ENCODE assay signal across 18 cellular contexts in the genomic region with DNA sequence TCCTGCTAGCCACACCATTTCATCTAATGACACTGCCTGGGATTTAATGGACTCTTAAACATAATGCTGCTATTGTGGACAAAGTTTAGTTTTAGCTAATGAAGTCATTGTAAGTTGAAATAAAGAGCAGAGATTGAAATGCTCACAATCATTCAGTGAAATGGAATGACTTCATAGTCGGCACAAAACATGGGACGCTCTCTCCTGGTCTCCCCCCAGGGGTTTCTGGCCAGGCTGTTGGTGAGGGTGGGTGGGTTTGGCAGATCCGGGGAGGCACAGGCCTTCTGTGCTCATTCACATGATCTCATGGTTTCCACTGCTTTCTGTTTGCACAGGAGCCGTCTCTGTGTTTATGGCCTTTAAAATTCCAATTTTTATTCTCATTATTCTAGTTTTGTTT.
A peak's percentile ranks its signal among the peaks of the same experiment; 100 is the strongest.
DNase-seq lines count a peak whose midpoint lies in the region; ATAC-seq and TF ChIP-seq lines count a peak whose summit lies in the region.
"Had no signal": no experiment of that assay in that cellular context is flagged by ENCODE, and none has a peak within 500 bp of the region (broad histone marks: within the 10 kb centered on the region; RNA-seq: fewer than 3 reads in every experiment).

No MANE protein-coding gene starts in this region.

- H3K27me3 ChIP-seq in right atrium auricular region (no peaks in the 10 kb centered on the region), gastroesophageal sphincter (no peaks in the 10 kb centered on the region), osteoblast (ENCODE audit: insufficient read depth, low read length) (no peaks in the 10 kb centered on the region)

- no peak overlapping the region for H2AFZ ChIP-seq in osteoblast (ENCODE audit: low read length)

- TF ChIP-seq CTCF in right atrium auricular region (IDR thresholded peaks at IDR 0.05) = no peak
- no peak for TF ChIP-seq CTCF in gastroesophageal sphincter (IDR thresholded peaks at IDR 0.05)
- no peak for TF ChIP-seq CTCF in osteoblast (IDR thresholded peaks at IDR 0.05; ENCODE audit: extremely low read depth, low read depth, low read length)

- no peak for TF ChIP-seq POLR2A in gastroesophageal sphincter (IDR thresholded peaks at IDR 0.05)

- peaks cover 0 to 6% of the 10 kb centered on the region in 2 donors for H3K4me1 ChIP-seq in right atrium auricular region
- peaks cover 0 to 13% (median 12%) of the 10 kb centered on the region in 3 donors for H3K4me1 ChIP-seq in gastroesophageal sphincter
- no peaks in the 10 kb centered on the region for H3K4me1 ChIP-seq in osteoblast (ENCODE audit: insufficient read depth, low read length)
- H3K4me1 ChIP-seq: A549 had no signal

- DNase-seq in right atrium auricular region (ENCODE audit: low spot score) (no peak), Right ventricle myocardium superior (no peak), osteoblast (ENCODE audit: insufficient read length, low spot score, missing footprints) (peak; percentile 13), germinal center (ENCODE audit: low spot score) (no peak), OCI-M1 (lab: John Stamatoyannopoulos, UW) (no peak)
- DNase-seq in activated T-cell treated with anti-CD3 and anti-CD28 coated beads, Interleukin-2, amount 50 U/mL, for 1 hour = no peak
- DNase-seq: DMS53, GDM1, MV-4-11, NCI-H1105 treated with DMSO at 0.1 percent for 48 hours, NCI-H1694, NCI-H2081, NCI-H446, NCI-H526, SHP77 treated with DMSO at 0.1 percent for 48 hours, SK-N-SH had no signal

- peak overlapping the region; percentile 1 to 11 for H3K27ac ChIP-seq in right atrium auricular region
- H3K27ac ChIP-seq in gastroesophageal sphincter = peak overlapping the region in 3 of 4 donors; percentile 42 to 50 (median 50)
- H3K27ac ChIP-seq in osteoblast (ENCODE audit: low read depth, low read length) = no peak overlapping the region
- H3K27ac ChIP-seq: A549 had no signal

- 54 to 80% methylated on average over 1 to 4 of the region's 4 CpGs for WGBS in gastroesophageal sphincter (ENCODE audit: low coverage in 1 of 2), 2 donors

- intact Hi-C loops in Right ventricle myocardium superior (cut with DNase I) = no loop called here

- H3K9me3 ChIP-seq in right atrium auricular region = no peaks in the 10 kb centered on the region
- no peaks in the 10 kb centered on the region for H3K9me3 ChIP-seq in gastroesophageal sphincter
- H3K9me3 ChIP-seq in osteoblast (ENCODE audit: low read depth, low read length) = no peaks in the 10 kb centered on the region
- H3K9me3 ChIP-seq: A549, SK-N-SH had no signal

- H3K4me3 ChIP-seq in right atrium auricular region (no peak overlapping the region), gastroesophageal sphincter (no peak overlapping the region), osteoblast (ENCODE audit: insufficient read depth, low read length) (no peak overlapping the region)
- H3K4me3 ChIP-seq: A549 had no signal

- H3K4me2 ChIP-seq in osteoblast (ENCODE audit: insufficient read depth, low read length) = no peak overlapping the region
- H3K4me2 ChIP-seq: A549, SK-N-SH had no signal

- TF ChIP-seq EP300 in gastroesophageal sphincter (IDR thresholded peaks at IDR 0.05) = no peak

- ATAC-seq in Right ventricle myocardium superior (ENCODE audit: poor library complexity) (no peak), gastroesophageal sphincter (no peak)

- H4K20me1 ChIP-seq in osteoblast (ENCODE audit: insufficient read depth, low read length) = no peaks in the 10 kb centered on the region

- H3K79me2 ChIP-seq in osteoblast (ENCODE audit: insufficient read depth, low read length) = no peaks in the 10 kb centered on the region

- H3K36me3 ChIP-seq in right atrium auricular region (no peaks in the 10 kb centered on the region), gastroesophageal sphincter (no peaks in the 10 kb centered on the region), osteoblast (ENCODE audit: insufficient read depth, low read length) (no peaks in the 10 kb centered on the region)
